In genomic region chr2:237997521-237997920, GRCh38 we compare ENCODE assay signal across 21 cellular contexts. TPM values are rescaled to one million over a fixed set of nuclear protein-coding genes. Genes with fewer than 3 reads are reported as not detected.
DNase-seq lines count a peak whose midpoint lies in the region; ATAC-seq and TF ChIP-seq lines count a peak whose summit lies in the region.
"Had no signal": no experiment of that assay in that cellular context is flagged by ENCODE, and none has a peak within 500 bp of the region (broad histone marks: within the 10 kb centered on the region; RNA-seq: fewer than 3 reads in every experiment).

No MANE protein-coding gene starts in this region.

- CTCF ChIA-PET in activated CD8-positive, alpha-beta memory T cell treated with anti-CD3 and anti-CD28 coated beads, Interleukin-2, amount 10 ng/mL, durations not matched to agents 7 days and 5 days (lab: Charles Lee), result interaction anchor here (1.0 kb wide), 1 partner anchor 74 kb away, joined by 4 read pairs; no protein-coding TSS in a partner anchor
- CTCF ChIA-PET in CD8-positive, alpha-beta memory T cell (lab: Charles Lee), result interaction anchor here (1.3 kb wide), 1 partner anchor 16 kb away, joined by 3 read pairs; no protein-coding TSS in a partner anchor

- DNase-seq in activated CD8-positive, alpha-beta memory T cell treated with anti-CD3 and anti-CD28 coated beads, Interleukin-2, amount 10 ng/mL, durations not matched to agents 7 days and 5 days, result no peak
- DNase-seq in activated CD8-positive, alpha-beta memory T cell treated with anti-CD3 and anti-CD28 coated beads for 24 hours, result no peak
- DNase-seq in CD8-positive, alpha-beta memory T cell, result no peak
- DNase-seq in natural killer cell treated with Interleukin-12 subunit alpha and Interleukin-12 subunit beta and Interleukin-15 and Interleukin-18, amount 100 ng/mL, for 72 hours (ENCODE audit: low spot score), result no peak
- DNase-seq in kidney tubule cell (ENCODE audit: low spot score) (no peak), 8988T (no peak), heart left ventricle (no peak)
- DNase-seq: C1 segment of cervical spinal cord, cortex of kidney, kidney glomerular epithelial cell, NCI-H1048, NCI-H187, NCI-H2227 treated with DMSO at 0.1 percent for 48 hours, NCI-H748 treated with DMSO at 0.1 percent for 48 hours, occipital lobe, retina, spleen had no signal

- H3K27ac Mint-ChIP-seq in activated CD8-positive, alpha-beta memory T cell treated with anti-CD3 and anti-CD28 coated beads, Interleukin-2, amount 10 ng/mL, durations not matched to agents 7 days and 5 days, result peak overlapping the region; percentile 34
- H3K27ac Mint-ChIP-seq in CD8-positive, alpha-beta memory T cell, result peak overlapping the region in 7 of 8 donors; percentile 4 to 91 (median 75)
- peak overlapping the region; percentile 96 for H3K27ac Mint-ChIP-seq in activated naive CD8-positive, alpha-beta T cell
- H3K27ac Mint-ChIP-seq in natural killer cell treated with Interleukin-12 subunit alpha and Interleukin-12 subunit beta and Interleukin-15 and Interleukin-18, amount 100 ng/mL, for 72 hours, result peak overlapping the region; percentile 97

- no peaks in the 10 kb centered on the region for H3K9me3 Mint-ChIP-seq in activated CD8-positive, alpha-beta memory T cell treated with anti-CD3 and anti-CD28 coated beads, Interleukin-2, amount 10 ng/mL, durations not matched to agents 7 days and 5 days (ENCODE audit: low read depth)
- no peaks in the 10 kb centered on the region for H3K9me3 Mint-ChIP-seq in CD8-positive, alpha-beta memory T cell
- no peaks in the 10 kb centered on the region for H3K9me3 Mint-ChIP-seq in activated naive CD8-positive, alpha-beta T cell (ENCODE audit: low read depth)
- H3K9me3 Mint-ChIP-seq in natural killer cell treated with Interleukin-12 subunit alpha and Interleukin-12 subunit beta and Interleukin-15 and Interleukin-18, amount 100 ng/mL, for 72 hours, result no peaks in the 10 kb centered on the region

- no peaks in the 10 kb centered on the region for H3K36me3 ChIP-seq in CD8-positive, alpha-beta memory T cell (ENCODE audit: insufficient read depth, low read length)
- H3K36me3 ChIP-seq in heart left ventricle, result peaks cover 0 to 37% (median 22%) of the 10 kb centered on the region in 9 donors
- H3K36me3 ChIP-seq: vagina had no signal

- peaks cover 12% of the 10 kb centered on the region for H3K4me1 ChIP-seq in CD8-positive, alpha-beta memory T cell (ENCODE audit: insufficient read depth, low read length)
- H3K4me1 ChIP-seq in heart left ventricle, result peaks cover 0 to 14% (median 0%) of the 10 kb centered on the region in 12 donors

- ATAC-seq in activated CD8-positive, alpha-beta memory T cell treated with anti-CD3 and anti-CD28 coated beads, Interleukin-2, amount 10 ng/mL, durations not matched to agents 7 days and 5 days, result no peak
- ATAC-seq in natural killer cell treated with Interleukin-12 subunit alpha and Interleukin-12 subunit beta and Interleukin-15 and Interleukin-18, amount 100 ng/mL, for 72 hours, result no peak
- no peak for ATAC-seq in heart left ventricle
- ATAC-seq: HepG2, SK-N-SH treated with all-trans-retinoic acid at 6 μM for 48 hours had no signal

- POLR2A ChIA-PET in CD8-positive, alpha-beta memory T cell (lab: Charles Lee), result no interaction called here

- no peak overlapping the region for H3K27ac ChIP-seq in CD8-positive, alpha-beta memory T cell (ENCODE audit: low read depth, low read length)
- no peak overlapping the region for H3K27ac ChIP-seq in heart left ventricle

- no peak overlapping the region for H3K4me3 ChIP-seq in CD8-positive, alpha-beta memory T cell (ENCODE audit: low read length)
- H3K4me3 ChIP-seq in heart left ventricle, result no peak overlapping the region
- H3K4me3 ChIP-seq: spleen, vagina had no signal

- 64 to 80% (median 64%) methylated on average over 4 of the region's 4 CpGs for WGBS in heart left ventricle, 4 donors

- no peaks in the 10 kb centered on the region for H3K27me3 Mint-ChIP-seq in activated CD8-positive, alpha-beta memory T cell treated with anti-CD3 and anti-CD28 coated beads, Interleukin-2, amount 10 ng/mL, durations not matched to agents 7 days and 5 days
- no peaks in the 10 kb centered on the region for H3K27me3 Mint-ChIP-seq in CD8-positive, alpha-beta memory T cell
- no peaks in the 10 kb centered on the region for H3K27me3 Mint-ChIP-seq in activated naive CD8-positive, alpha-beta T cell
- H3K27me3 Mint-ChIP-seq in natural killer cell treated with Interleukin-12 subunit alpha and Interleukin-12 subunit beta and Interleukin-15 and Interleukin-18, amount 100 ng/mL, for 72 hours, result no peaks in the 10 kb centered on the region

- H3K27me3 ChIP-seq in CD8-positive, alpha-beta memory T cell (ENCODE audit: insufficient read depth, low read length, poor library complexity, severe bottlenecking), result no peaks in the 10 kb centered on the region
- no peaks in the 10 kb centered on the region for H3K27me3 ChIP-seq in heart left ventricle
- H3K27me3 ChIP-seq: spleen, vagina had no signal

- H3K9me3 ChIP-seq in CD8-positive, alpha-beta memory T cell (ENCODE audit: low read length), result no peaks in the 10 kb centered on the region
- H3K9me3 ChIP-seq in heart left ventricle, result peaks cover 0 to 10% (median 0%) of the 10 kb centered on the region in 12 donors
- H3K9me3 ChIP-seq: vagina had no signal

- H3K36me3 Mint-ChIP-seq in activated CD8-positive, alpha-beta memory T cell treated with anti-CD3 and anti-CD28 coated beads, Interleukin-2, amount 10 ng/mL, durations not matched to agents 7 days and 5 days, result peaks cover 15% of the 10 kb centered on the region
- peaks cover 4 to 29% (median 10%) of the 10 kb centered on the region in 3 donors for H3K36me3 Mint-ChIP-seq in CD8-positive, alpha-beta memory T cell
- H3K36me3 Mint-ChIP-seq in activated naive CD8-positive, alpha-beta T cell, result peaks cover 24% of the 10 kb centered on the region
- peaks cover 8% of the 10 kb centered on the region for H3K36me3 Mint-ChIP-seq in natural killer cell treated with Interleukin-12 subunit alpha and Interleukin-12 subunit beta and Interleukin-15 and Interleukin-18, amount 100 ng/mL, for 72 hours

- no peak for TF ChIP-seq CTCF in heart left ventricle (IDR thresholded peaks at IDR 0.05)

- intact Hi-C loops in heart left ventricle (cut with DNase I), result no loop called here

- H3K4me1 Mint-ChIP-seq in activated CD8-positive, alpha-beta memory T cell treated with anti-CD3 and anti-CD28 coated beads, Interleukin-2, amount 10 ng/mL, durations not matched to agents 7 days and 5 days, result peaks cover 23% of the 10 kb centered on the region
- H3K4me1 Mint-ChIP-seq in CD8-positive, alpha-beta memory T cell, result peaks cover 26 to 33% (median 30%) of the 10 kb centered on the region in 3 donors
- H3K4me1 Mint-ChIP-seq in activated naive CD8-positive, alpha-beta T cell (ENCODE audit: low read depth), result peaks cover 62% of the 10 kb centered on the region
- peaks cover 35 to 46% of the 10 kb centered on the region in 2 donors for H3K4me1 Mint-ChIP-seq in natural killer cell treated with Interleukin-12 subunit alpha and Interleukin-12 subunit beta and Interleukin-15 and Interleukin-18, amount 100 ng/mL, for 72 hours (ENCODE audit: low read depth in 2 of 2)

- no peak for TF ChIP-seq POLR2A in heart left ventricle (IDR thresholded peaks at IDR 0.05)

- H3K4me3 Mint-ChIP-seq in activated CD8-positive, alpha-beta memory T cell treated with anti-CD3 and anti-CD28 coated beads, Interleukin-2, amount 10 ng/mL, durations not matched to agents 7 days and 5 days, result peak overlapping the region; percentile 29
- peak overlapping the region; percentile 5 to 75 (median 23) for H3K4me3 Mint-ChIP-seq in CD8-positive, alpha-beta memory T cell
- H3K4me3 Mint-ChIP-seq in activated naive CD8-positive, alpha-beta T cell, result peak overlapping the region; percentile 66
- peak overlapping the region; percentile 85 for H3K4me3 Mint-ChIP-seq in natural killer cell treated with Interleukin-12 subunit alpha and Interleukin-12 subunit beta and Interleukin-15 and Interleukin-18, amount 100 ng/mL, for 72 hours

RNA-seq across cellular contexts. Expression of gene UBE2F, which starts 30.7 kb away (rescaled TPM):
- total RNA-seq in activated CD8-positive, alpha-beta memory T cell treated with anti-CD3 and anti-CD28 coated beads, Interleukin-2, amount 10 ng/mL, durations not matched to agents 7 days and 5 days, result 10 to 100 TPM; 22.1 to 44.1 TPM
- 10 to 100 TPM; 65.8 to 68.8 TPM for total RNA-seq in CD8-positive, alpha-beta memory T cell
- 70.7 TPM for polyA plus RNA-seq in CD8-positive, alpha-beta memory T cell
- 10 to 100 TPM; 51.3 to 78.0 TPM for total RNA-seq in natural killer cell treated with Interleukin-12 subunit alpha and Interleukin-12 subunit beta and Interleukin-15 and Interleukin-18, amount 100 ng/mL, for 72 hours
- 10 to 100 TPM; 54.2 to 73.8 (median 60.6) TPM for total RNA-seq in heart left ventricle
- 10 to 100 TPM; 56.4 to 83.4 TPM for polyA plus RNA-seq in heart left ventricle

Comparison
In these comparisons a context has a peak if more than half of its experiments do, and no peak if none do; other contexts are left out.
1. H3K27ac Mint-ChIP-seq: peak in every context shown above with its lines; median percentile 97 in natural killer cell treated with Interleukin-12 subunit alpha and Interleukin-12 subunit beta and Interleukin-15 and Interleukin-18, amount 100 ng/mL, for 72 hours; 96 in activated naive CD8-positive, alpha-beta T cell; 75 in CD8-positive, alpha-beta memory T cell; 34 in activated CD8-positive, alpha-beta memory T cell treated with anti-CD3 and anti-CD28 coated beads, Interleukin-2, amount 10 ng/mL, durations not matched to agents 7 days and 5 days.
2. H3K4me3 Mint-ChIP-seq: peak in every context shown above with its lines; median percentile 85 in natural killer cell treated with Interleukin-12 subunit alpha and Interleukin-12 subunit beta and Interleukin-15 and Interleukin-18, amount 100 ng/mL, for 72 hours; 66 in activated naive CD8-positive, alpha-beta T cell; 29 in activated CD8-positive, alpha-beta memory T cell treated with anti-CD3 and anti-CD28 coated beads, Interleukin-2, amount 10 ng/mL, durations not matched to agents 7 days and 5 days; 23 in CD8-positive, alpha-beta memory T cell.